Comparison of ENCODE assay signal across 8 cellular contexts in genomic region chr5:96537386-96537785, GRCh38.
DNase-seq lines count a peak whose midpoint lies in the region; ATAC-seq and TF ChIP-seq lines count a peak whose summit lies in the region.

No MANE protein-coding gene starts in this region.

- H3K27ac Mint-ChIP-seq in T-cell, result peak overlapping the region; percentile 91 to 95

- POLR2A ChIA-PET in T-cell (lab: Charles Lee), result no interaction called here
- POLR2A ChIA-PET in GM10248 (lab: Yijun Ruan, JAX), result no interaction called here

- no peaks in the 10 kb centered on the region for H3K36me3 Mint-ChIP-seq in T-cell

- TF ChIP-seq EP300 in ovary (IDR thresholded peaks at IDR 0.05), result no peak

- peak overlapping the region; percentile 34 to 61 (median 53) for H3K4me3 Mint-ChIP-seq in T-cell

- H3K4me3 ChIP-seq in fibroblast of pulmonary artery (replicated peaks; ENCODE audit: low read depth, low read length), result no peak overlapping the region
- no peak overlapping the region for H3K4me3 ChIP-seq in ovary

- TF ChIP-seq CTCF in fibroblast of pulmonary artery (IDR thresholded peaks at IDR 0.05; ENCODE audit: low read length, missing control alignments) (no peak), ovary (IDR thresholded peaks at IDR 0.05) (no peak), GM10248 (IDR thresholded peaks at IDR 0.05; ENCODE audit: control extremely low read depth, extremely low read depth, low read depth, missing control alignments) (no peak)

- peak; percentile 40 for ATAC-seq in GM18909 (IDR thresholded peaks at IDR 0.05; ENCODE audit: poor library complexity, unreplicated experiment)
- ATAC-seq in T-cell (replicated peaks in 1 of 4), result peak; percentile 94 to 99 (median 95)
- no peak for ATAC-seq in HG02970 (IDR thresholded peaks at IDR 0.05; ENCODE audit: low FRiP score, unreplicated experiment)

- no peaks in the 10 kb centered on the region for H3K27me3 Mint-ChIP-seq in T-cell

- TF ChIP-seq POLR2A in ovary (IDR thresholded peaks at IDR 0.05), result no peak

- no peak overlapping the region for H3K27ac ChIP-seq in ovary

- H3K9me3 ChIP-seq in ovary, result no peaks in the 10 kb centered on the region

- no peaks in the 10 kb centered on the region for H3K9me3 Mint-ChIP-seq in T-cell

- peaks cover 34 to 40% (median 36%) of the 10 kb centered on the region in 3 donors for H3K4me1 Mint-ChIP-seq in T-cell

- H3K27me3 ChIP-seq in ovary, result no peaks in the 10 kb centered on the region

- DNase-seq in AG08395 (ENCODE audit: low spot score) (peak; percentile 46), T-cell (peak in 7 of 34 experiments; percentile 2 to 21 (median 6)), fibroblast of pulmonary artery (ENCODE audit: low read depth) (peak; percentile 94), ovary (no peak), LoVo (ENCODE audit: low spot score) (no peak), GM10248 (ENCODE audit: extremely low spot score) (no peak)

- H3K4me1 ChIP-seq in ovary (ENCODE audit: insufficient read depth), result no peaks in the 10 kb centered on the region

- CTCF ChIA-PET in T-cell (lab: Charles Lee), result no interaction called here
- CTCF ChIA-PET in GM10248 (lab: Yijun Ruan, JAX), result interaction anchor here (1.1 to 1.4 kb wide), 2 partner anchors 19 to 28 kb away, joined by 3 read pairs; no protein-coding TSS in a partner anchor

- WGBS in ovary, 3 donors, result 51 to 59% (median 53%) methylated on average over 3 of the region's 3 CpGs

- intact Hi-C loops in ovary (cut with DNase I), result no loop called here

- no peaks in the 10 kb centered on the region for H3K36me3 ChIP-seq in ovary

Comparison
In these comparisons a context has a peak if more than half of its experiments do, and no peak if none do; other contexts are left out.
1. DNase-seq: peak in AG08395 (single experiment) and fibroblast of pulmonary artery (single experiment); none in ovary (0 of 5), LoVo (single experiment) and GM10248 (single experiment).